23 cellular contexts compared by ENCODE assay signal in genomic region chr1:86110451-86111129, GRCh38. TPM values are rescaled to one million over a fixed set of nuclear protein-coding genes. Genes with fewer than 3 reads are reported as not detected.
"Had no signal": no experiment of that assay in that cellular context is flagged by ENCODE, and none has a peak within 500 bp of the region (broad histone marks: within the 10 kb centered on the region; RNA-seq: fewer than 3 reads in every experiment).

No MANE protein-coding gene starts in this region.

- H3K4me3 Mint-ChIP-seq: effector memory CD8-positive, alpha-beta T cell; immature natural killer cell; memory B cell; naive B cell; natural killer cell treated with Interleukin-12 subunit alpha and Interleukin-12 subunit beta and Interleukin-15 and Interleukin-18, amount 100 ng/mL, for 72 hours; neural crest cell; stimulated activated naive B cell treated with anti-CD40 and anti-IgM and Interleukin-4, amounts not matched to agents 10 μg/mL and 1 μg/mL and 100 μg/mL, for 72 hours had no signal

- H3K4me1 Mint-ChIP-seq: immature natural killer cell; memory B cell; naive B cell; stimulated activated naive B cell treated with anti-CD40 and anti-IgM and Interleukin-4, amounts not matched to agents 10 μg/mL and 1 μg/mL and 100 μg/mL, for 72 hours had no signal

- H3K4me1 ChIP-seq: parathyroid adenoma, right atrium auricular region, transverse colon, vagina had no signal

- H3K4me3 ChIP-seq: esophagus squamous epithelium, lung, prostate gland, right atrium auricular region, sigmoid colon, transverse colon, vagina had no signal

- ATAC-seq: effector memory CD8-positive, alpha-beta T cell; left ventricle myocardium superior; natural killer cell treated with Interleukin-12 subunit alpha and Interleukin-12 subunit beta and Interleukin-15 and Interleukin-18, amount 100 ng/mL, for 72 hours; stimulated activated naive B cell treated with anti-CD40 and anti-IgM and Interleukin-4, amounts not matched to agents 10 μg/mL and 1 μg/mL and 100 μg/mL, for 72 hours had no signal

- H3K36me3 ChIP-seq: esophagus squamous epithelium, prostate gland, right atrium auricular region, sigmoid colon, transverse colon, vagina had no signal

- H3K27me3 Mint-ChIP-seq: effector memory CD8-positive, alpha-beta T cell; memory B cell; naive B cell; natural killer cell treated with Interleukin-12 subunit alpha and Interleukin-12 subunit beta and Interleukin-15 and Interleukin-18, amount 100 ng/mL, for 72 hours; stimulated activated naive B cell treated with anti-CD40 and anti-IgM and Interleukin-4, amounts not matched to agents 10 μg/mL and 1 μg/mL and 100 μg/mL, for 72 hours had no signal

- H3K27ac Mint-ChIP-seq: effector memory CD8-positive, alpha-beta T cell; immature natural killer cell; memory B cell; natural killer cell treated with Interleukin-12 subunit alpha and Interleukin-12 subunit beta and Interleukin-15 and Interleukin-18, amount 100 ng/mL, for 72 hours; stimulated activated naive B cell treated with anti-CD40 and anti-IgM and Interleukin-4, amounts not matched to agents 10 μg/mL and 1 μg/mL and 100 μg/mL, for 72 hours had no signal

- H3K27ac ChIP-seq: esophagus squamous epithelium, parathyroid adenoma, prostate gland, right atrium auricular region, sigmoid colon, transverse colon, vagina had no signal

- DNase-seq: cortex of kidney; effector memory CD8-positive, alpha-beta T cell; erythroblast; esophagus squamous epithelium; foreskin melanocyte; hypothalamus; immature natural killer cell; islet precursor cell; left ventricle myocardium superior; naive B cell; sigmoid colon; stimulated activated CD4-positive, alpha-beta T cell treated with anti-CD3 and anti-CD28 coated beads, Interleukin-4, amount 100 ng/mL, for 4 hours; stimulated activated naive B cell treated with anti-CD40 and anti-IgM and Interleukin-4, amounts not matched to agents 10 μg/mL and 1 μg/mL and 100 μg/mL, for 72 hours; substantia nigra; transverse colon had no signal

- H3K9me3 ChIP-seq: esophagus squamous epithelium, prostate gland, right atrium auricular region, sigmoid colon, transverse colon, vagina had no signal

- H3K36me3 Mint-ChIP-seq: immature natural killer cell; memory B cell; naive B cell; natural killer cell treated with Interleukin-12 subunit alpha and Interleukin-12 subunit beta and Interleukin-15 and Interleukin-18, amount 100 ng/mL, for 72 hours; stimulated activated naive B cell treated with anti-CD40 and anti-IgM and Interleukin-4, amounts not matched to agents 10 μg/mL and 1 μg/mL and 100 μg/mL, for 72 hours had no signal

- H3K27me3 ChIP-seq: esophagus squamous epithelium, right atrium auricular region, sigmoid colon, transverse colon, vagina had no signal

- H3K9me3 Mint-ChIP-seq: effector memory CD8-positive, alpha-beta T cell; memory B cell; neural crest cell had no signal

RNA-seq across cellular contexts. Expression of gene COL24A1, which starts 46.0 kb away (rescaled TPM):
- total RNA-seq: natural killer cell treated with Interleukin-12 subunit alpha and Interleukin-12 subunit beta and Interleukin-15 and Interleukin-18, amount 100 ng/mL, for 72 hours had no signal
